15 cellular contexts compared by ENCODE assay signal in genomic region chr12:127930122-127930521, GRCh38.
A peak's percentile ranks its signal among the peaks of the same experiment; 100 is the strongest.
DNase-seq lines count a peak whose midpoint lies in the region; ATAC-seq, FAIRE-seq and TF ChIP-seq lines count a peak whose summit lies in the region.
"Had no signal": no experiment of that assay in that cellular context is flagged by ENCODE, and none has a peak within 500 bp of the region (broad histone marks: within the 10 kb centered on the region; RNA-seq: fewer than 3 reads in every experiment).

No MANE protein-coding gene starts in this region.

- H3K4me1 Mint-ChIP-seq in stimulated activated memory B cell treated with anti-CD40 and anti-IgM and Interleukin-4, amounts not matched to agents 10 μg/mL and 1 μg/mL and 100 μg/mL, for 72 hours = no peaks in the 10 kb centered on the region
- no peaks in the 10 kb centered on the region for H3K4me1 Mint-ChIP-seq in activated CD4-positive, alpha-beta T cell treated with anti-CD3 and anti-CD28 coated beads, Interleukin-2, amount 10 ng/mL, durations not matched to agents 24 days and 14 days
- H3K4me1 Mint-ChIP-seq: B cell; CD4-positive, alpha-beta memory T cell had no signal

- no peak for TF ChIP-seq EP300 in H1 (IDR thresholded peaks at IDR 0.05; ENCODE audit: borderline replicate concordance in 1 of 2, low read depth in 2 of 2, low read length in 2 of 2)

- H3K9me3 Mint-ChIP-seq in stimulated activated memory B cell treated with anti-CD40 and anti-IgM and Interleukin-4, amounts not matched to agents 10 μg/mL and 1 μg/mL and 100 μg/mL, for 72 hours = peaks cover 4% of the 10 kb centered on the region
- H3K9me3 Mint-ChIP-seq in activated CD4-positive, alpha-beta T cell treated with anti-CD3 and anti-CD28 coated beads, Interleukin-2, amount 10 ng/mL, durations not matched to agents 24 days and 14 days = no peaks in the 10 kb centered on the region

- H3K4me1 ChIP-seq in H1 (replicated peaks in 1 of 4; ENCODE audit: control insufficient read depth in 3 of 4, insufficient read depth in 4 of 4, low read length in 3 of 4) (no peaks in the 10 kb centered on the region), aorta (ENCODE audit: control insufficient read depth in 1 of 2, insufficient read depth in 2 of 2, low read length in 2 of 2) (peaks cover 2 to 13% of the 10 kb centered on the region in 2 donors)

- no peaks in the 10 kb centered on the region for H3K9me3 ChIP-seq in H1 (ENCODE audit: insufficient read depth in 2 of 2, low read depth in 1 of 2, low read length in 1 of 2)
- H3K9me3 ChIP-seq in aorta (ENCODE audit: control insufficient read depth, low read length) = no peaks in the 10 kb centered on the region

- no peak for TF ChIP-seq POLR2A in H1 (IDR thresholded peaks at IDR 0.05; ENCODE audit: control extremely low read depth in 1 of 2, low read depth in 2 of 2, low read length in 2 of 2)

- no peak overlapping the region for H2BK20ac ChIP-seq in H1 (ENCODE audit: low read length)

- H3K27me3 ChIP-seq in H1 (replicated peaks in 1 of 4; ENCODE audit: control insufficient read depth in 3 of 4, extremely low read depth in 1 of 4, insufficient read depth in 3 of 4, low read length in 3 of 4) = peaks cover 0 to 1% (median 0%) of the 10 kb centered on the region in 4 experiments; a peak in 1 of 7 replicates
- H3K27me3 ChIP-seq in aorta (ENCODE audit: control insufficient read depth in 1 of 2, insufficient read depth in 2 of 2, low read length in 1 of 2) = no peaks in the 10 kb centered on the region

- H3K9ac ChIP-seq in H1 (replicated peaks in 1 of 4; ENCODE audit: extremely low read depth in 1 of 4, low read depth in 3 of 4, low read length in 3 of 4) = no peak overlapping the region
- H3K9ac ChIP-seq: GM23248 had no signal

- no peaks in the 10 kb centered on the region for H4K20me1 ChIP-seq in H1 (replicated peaks in 1 of 2; ENCODE audit: control insufficient read depth in 1 of 2, insufficient read depth in 2 of 2, low read length in 2 of 2)

- H3K4me3 Mint-ChIP-seq in stimulated activated memory B cell treated with anti-CD40 and anti-IgM and Interleukin-4, amounts not matched to agents 10 μg/mL and 1 μg/mL and 100 μg/mL, for 72 hours = no peak overlapping the region
- no peak overlapping the region for H3K4me3 Mint-ChIP-seq in activated CD4-positive, alpha-beta T cell treated with anti-CD3 and anti-CD28 coated beads, Interleukin-2, amount 10 ng/mL, durations not matched to agents 24 days and 14 days
- H3K4me3 Mint-ChIP-seq: B cell; CD4-positive, alpha-beta memory T cell had no signal

- intact Hi-C loops in aorta (cut with DNase I) = no loop called here
- intact Hi-C loops in activated CD4-positive, alpha-beta T cell treated with anti-CD3 and anti-CD28 coated beads, Interleukin-2, amount 10 ng/mL, durations not matched to agents 24 days and 14 days (cut with micrococcal nuclease) = no loop called here

- H3K36me3 Mint-ChIP-seq in stimulated activated memory B cell treated with anti-CD40 and anti-IgM and Interleukin-4, amounts not matched to agents 10 μg/mL and 1 μg/mL and 100 μg/mL, for 72 hours = no peaks in the 10 kb centered on the region
- H3K36me3 Mint-ChIP-seq in activated CD4-positive, alpha-beta T cell treated with anti-CD3 and anti-CD28 coated beads, Interleukin-2, amount 10 ng/mL, durations not matched to agents 24 days and 14 days (ENCODE audit: low read depth) = no peaks in the 10 kb centered on the region
- H3K36me3 Mint-ChIP-seq: CD4-positive, alpha-beta memory T cell had no signal

- DNase-seq in H1 (ENCODE audit: low read depth in 1 of 2, low spot score in 2 of 2) (no peak), aorta (no peak), germinal center (ENCODE audit: low spot score) (no peak), dermis blood vessel endothelial cell (no peak)
- no peak for DNase-seq in activated CD4-positive, alpha-beta T cell treated with anti-CD3 and anti-CD28 coated beads, Interleukin-2, amount 10 ng/mL, durations not matched to agents 24 days and 14 days
- DNase-seq: CD4-positive, alpha-beta memory T cell; DMS79; GM23248; H7 had no signal

- no peak overlapping the region for H3K4ac ChIP-seq in H1 (replicated peaks; ENCODE audit: insufficient read length, low read depth, low read length)

- no peak overlapping the region for H4K8ac ChIP-seq in H1 (ENCODE audit: extremely low read depth, insufficient read depth, low read length)

- no peak overlapping the region for H3K23ac ChIP-seq in H1 (ENCODE audit: insufficient read length)

- TF ChIP-seq RAD21 in H1 (IDR thresholded peaks at IDR 0.05 in 1 of 2, conservative IDR thresholded peaks at IDR 0.05 in 1 of 2; ENCODE audit: low read depth in 2 of 2, low read length in 2 of 2) = no peak

- H3K79me2 ChIP-seq in H1 (ENCODE audit: control insufficient read depth in 1 of 2, insufficient read depth in 2 of 2, low read length in 2 of 2) = no peaks in the 10 kb centered on the region

- H3K36me3 ChIP-seq in H1 (ENCODE audit: control insufficient read depth in 2 of 4, insufficient read depth in 4 of 4, low read length in 3 of 4) (no peaks in the 10 kb centered on the region), aorta (ENCODE audit: control insufficient read depth in 1 of 2, insufficient read depth in 2 of 2, low read length in 1 of 2) (no peaks in the 10 kb centered on the region)

- CTCF ChIA-PET in H1 (lab: Charles Lee; ENCODE audit: partially characterized antibody) = interaction anchor here (0.7 to 2.6 kb wide), 7 partner anchors 9 to 260 kb away, joined by 3 to 13 read pairs (median 4); no protein-coding TSS in a partner anchor

- H2BK120ac ChIP-seq in H1 (replicated peaks; ENCODE audit: low read depth, low read length) = no peak overlapping the region

- no peak overlapping the region for H2BK5ac ChIP-seq in H1 (ENCODE audit: low read depth, low read length)

- H3K79me1 ChIP-seq in H1 (ENCODE audit: low read depth, low read length) = no peaks in the 10 kb centered on the region

- H2BK12ac ChIP-seq in H1 (ENCODE audit: low read depth, low read length) = no peak overlapping the region

- no peak overlapping the region for H3K4me3 ChIP-seq in H1 (ENCODE audit: extremely low read depth in 1 of 4, insufficient read depth in 2 of 4, low read depth in 3 of 4, low read length in 4 of 4)
- H3K4me3 ChIP-seq in aorta (ENCODE audit: low read length in 2 of 2) = no peak overlapping the region
- H3K4me3 ChIP-seq: GM12878, GM23248 had no signal

- POLR2A ChIA-PET in H1 (lab: Charles Lee; ENCODE audit: partially characterized antibody) = no interaction called here

- no peak overlapping the region for H2BK15ac ChIP-seq in H1 (ENCODE audit: low read length)

- H3K27ac Mint-ChIP-seq in stimulated activated memory B cell treated with anti-CD40 and anti-IgM and Interleukin-4, amounts not matched to agents 10 μg/mL and 1 μg/mL and 100 μg/mL, for 72 hours = no peak overlapping the region
- no peak overlapping the region for H3K27ac Mint-ChIP-seq in activated CD4-positive, alpha-beta T cell treated with anti-CD3 and anti-CD28 coated beads, Interleukin-2, amount 10 ng/mL, durations not matched to agents 24 days and 14 days
- H3K27ac Mint-ChIP-seq: B cell; CD4-positive, alpha-beta memory T cell had no signal

- no peak for TF ChIP-seq CTCF in H1 (IDR thresholded peaks at IDR 0.05; ENCODE audit: control extremely low read depth in 1 of 3, insufficient read depth in 1 of 3, low read depth in 1 of 3, low read length in 3 of 3)

- 77% methylated on average over 5 of the region's 5 CpGs; no CpG with 5 or more reads in 1 of the 2 experiments for WGBS in H1 (ENCODE audit: extremely low coverage in 1 of 2, insufficient coverage in 1 of 2, insufficient read length in 1 of 2, insufficient replicate concordance in 2 of 2, low coverage in 1 of 2, low lambda C conversion rate in 2 of 2, missing lambda C conversion rate in 1 of 2), 2 experiments
- 33 to 37% methylated on average over 5 of the region's 5 CpGs for WGBS in aorta, 2 donors

- ATAC-seq in stimulated activated memory B cell treated with anti-CD40 and anti-IgM and Interleukin-4, amounts not matched to agents 10 μg/mL and 1 μg/mL and 100 μg/mL, for 72 hours = peak; percentile 27
- ATAC-seq in aorta (ENCODE audit: low FRiP score) = peak; percentile 37
- ATAC-seq: GM12878 had no signal

- 0 out of 2 replicates have a peak overlapping the region, but pooled peaks have one; percentile 53 for H2AFZ ChIP-seq in H1 (ENCODE audit: low read length)
- H2AFZ ChIP-seq: GM23248 had no signal

- H3K14ac ChIP-seq in H1 (ENCODE audit: insufficient read length) = no peak overlapping the region

- H3K4me2 ChIP-seq in H1 (ENCODE audit: insufficient read depth in 1 of 2, low read depth in 2 of 2, low read length in 2 of 2) = no peak overlapping the region

- FAIRE-seq in H1 (lab: Jason Lieb, UNC) = no peak
- FAIRE-seq: A204.1, GM12878 had no signal

- H4K5ac ChIP-seq in H1 (ENCODE audit: insufficient read length, low read depth, low read length) = no peak overlapping the region

- H4K91ac ChIP-seq in H1 (replicated peaks; ENCODE audit: insufficient read length, low read length) = no peak overlapping the region

- H3K18ac ChIP-seq in H1 (ENCODE audit: extremely low read depth, low read length) = no peak overlapping the region

- no peaks in the 10 kb centered on the region for H3K27me3 Mint-ChIP-seq in stimulated activated memory B cell treated with anti-CD40 and anti-IgM and Interleukin-4, amounts not matched to agents 10 μg/mL and 1 μg/mL and 100 μg/mL, for 72 hours
- H3K27me3 Mint-ChIP-seq in activated CD4-positive, alpha-beta T cell treated with anti-CD3 and anti-CD28 coated beads, Interleukin-2, amount 10 ng/mL, durations not matched to agents 24 days and 14 days = no peaks in the 10 kb centered on the region
- H3K27me3 Mint-ChIP-seq: B cell; CD4-positive, alpha-beta memory T cell had no signal

- H3K27ac ChIP-seq in angular gyrus (ENCODE audit: low read depth, low read length) (peak overlapping the region; percentile 71), H1 (ENCODE audit: low read depth, low read length) (no peak overlapping the region), aorta (ENCODE audit: low read depth in 1 of 2, low read length in 2 of 2) (peak overlapping the region; percentile 24 to 79)
- H3K27ac ChIP-seq: C4-2B, GM23248 had no signal

- no peaks in the 10 kb centered on the region for H3K23me2 ChIP-seq in H1 (ENCODE audit: low read depth, low read length)

- no peak overlapping the region for H2AK5ac ChIP-seq in H1 (ENCODE audit: low read depth, low read length)

- no peak overlapping the region for H3K56ac ChIP-seq in H1 (replicated peaks; ENCODE audit: insufficient read length, low read depth, low read length)

TF ChIP-seq in H1, 55 proteins besides CTCF, POLR2A, EP300 and RAD21 (continues in another document):
- no peak for TF ChIP-seq YY1 (IDR thresholded peaks at IDR 0.05; ENCODE audit: low read depth, low read length)
- no peak for TF ChIP-seq FOSL1 (IDR thresholded peaks at IDR 0.05; ENCODE audit: insufficient read depth, low read depth, low read length)
- TF ChIP-seq TCF12 (IDR thresholded peaks at IDR 0.05; ENCODE audit: low read depth, low read length) = no peak
- no peak for TF ChIP-seq MAFK (IDR thresholded peaks at IDR 0.05; ENCODE audit: low read depth, low read length)
- TF ChIP-seq RBBP5 (IDR thresholded peaks at IDR 0.05; ENCODE audit: borderline replicate concordance, low read depth, low read length) = no peak
- no peak for TF ChIP-seq CBX5 (IDR thresholded peaks at IDR 0.05; ENCODE audit: low read depth, low read length)
- no peak for TF ChIP-seq CHD1 (IDR thresholded peaks at IDR 0.05; ENCODE audit: low read depth, low read length)
- TF ChIP-seq GTF2F1 (IDR thresholded peaks at IDR 0.05; ENCODE audit: borderline replicate concordance, low read depth, low read length) = no peak
